In genomic region chr19:10291554-10292205, GRCh38 we compare ENCODE assay signal across 8 cellular contexts. TPM values are rescaled to one million over a fixed set of nuclear protein-coding genes. Genes with fewer than 3 reads are reported as not detected.
DNase-seq lines count a peak whose midpoint lies in the region; ATAC-seq and TF ChIP-seq lines count a peak whose summit lies in the region.

No MANE protein-coding gene starts in this region.

- POLR2A ChIA-PET in PC-3 (lab: Charles Lee; ENCODE audit: unreplicated experiment) = interaction anchor here (0.6 to 0.7 kb wide), 2 partner anchors 21 to 89 kb away, joined by 6 read pairs; partner anchors contain the start of genes ICAM1 and TYK2

- H2AFZ ChIP-seq in PC-3 (ENCODE audit: low read length) = peak overlapping the region; percentile 80
- H2AFZ ChIP-seq in trophoblast cell (ENCODE audit: insufficient read depth, low read length, poor library complexity) = no peak overlapping the region

- H3K27me3 ChIP-seq in DOHH2 (ENCODE audit: control insufficient read depth, low read length) = peaks cover 27% of the 10 kb centered on the region
- peaks cover 19% of the 10 kb centered on the region; the same call in 1 of the 2 replicates for H3K27me3 ChIP-seq in PC-3 (ENCODE audit: low read length)
- peaks cover 97% of the 10 kb centered on the region for H3K27me3 ChIP-seq in trophoblast cell (ENCODE audit: insufficient read depth, low read length)

- H3K27ac ChIP-seq in DOHH2 (ENCODE audit: low read depth, low read length) (no peak overlapping the region), PC-3 (ENCODE audit: low read length) (no peak overlapping the region), trophoblast cell (ENCODE audit: low read depth, low read length) (no peak overlapping the region)

- no peak overlapping the region for H2AK5ac ChIP-seq in trophoblast cell (ENCODE audit: low read length)

- H4K91ac ChIP-seq in trophoblast cell (ENCODE audit: low read depth, low read length) = no peak overlapping the region

- H2BK120ac ChIP-seq in trophoblast cell (ENCODE audit: insufficient read depth, low read length, poor library complexity) = no peak overlapping the region

- H3K36me3 ChIP-seq in DOHH2 (ENCODE audit: control insufficient read depth, low read length) (no peaks in the 10 kb centered on the region; the same call in 1 of the 2 replicates), PC-3 (ENCODE audit: low read depth, low read length) (no peaks in the 10 kb centered on the region), trophoblast cell (ENCODE audit: control insufficient read depth in 1 of 2, insufficient read depth in 2 of 2, low read length in 2 of 2) (no peaks in the 10 kb centered on the region)

- H3K79me1 ChIP-seq in trophoblast cell (ENCODE audit: low read length) = no peaks in the 10 kb centered on the region

- H4K12ac ChIP-seq in trophoblast cell (ENCODE audit: low read depth, low read length) = no peak overlapping the region

- H3K9me2 ChIP-seq in DOHH2 (replicated peaks; ENCODE audit: control insufficient read depth, low read length) (no peaks in the 10 kb centered on the region), PC-3 (replicated peaks; ENCODE audit: low read length) (no peaks in the 10 kb centered on the region)

- CTCF ChIA-PET in PC-3 (lab: Charles Lee) = interaction anchor here (0.8 to 2.1 kb wide), 4 partner anchors 22 to 99 kb away, joined by 3 to 12 read pairs (median 4); partner anchors contain the start of gene ICAM1

- no peak overlapping the region for H3K14ac ChIP-seq in trophoblast cell (ENCODE audit: low read length)

- H4K20me1 ChIP-seq in DOHH2 (ENCODE audit: control insufficient read depth, insufficient read depth, low read depth, low read length) (no peaks in the 10 kb centered on the region), PC-3 (ENCODE audit: low read length) (no peaks in the 10 kb centered on the region)

- intact Hi-C loops in PC-3 (cut with micrococcal nuclease) = no loop called here

- H3K4me2 ChIP-seq in DOHH2 (ENCODE audit: low read length) (peak overlapping the region; percentile 95), PC-3 (ENCODE audit: low read length) (peak overlapping the region; percentile 95), trophoblast cell (ENCODE audit: low read length) (peak overlapping the region; percentile 53)

- no peak overlapping the region for H3K4ac ChIP-seq in trophoblast cell (ENCODE audit: low read depth, low read length)

- no peak overlapping the region for H4K8ac ChIP-seq in trophoblast cell (ENCODE audit: low read depth, low read length)

- H3K4me1 ChIP-seq in DOHH2 (ENCODE audit: control insufficient read depth, low read length) (peaks cover 74% of the 10 kb centered on the region), PC-3 (ENCODE audit: insufficient read depth, low read length) (peaks cover 29% of the 10 kb centered on the region), trophoblast cell (ENCODE audit: control insufficient read depth in 1 of 2, insufficient read depth in 2 of 2, low read length in 2 of 2) (peaks cover 17 to 38% of the 10 kb centered on the region in 2 experiments)

- TF ChIP-seq CTCF in DOHH2 (IDR thresholded peaks at IDR 0.05; ENCODE audit: low read depth, low read length, poor library complexity, severe bottlenecking) (no peak), PC-3 (conservative IDR thresholded peaks at IDR 0.05; ENCODE audit: low read depth, low read length) (no peak), epithelial cell of proximal tubule (conservative IDR thresholded peaks at IDR 0.05; ENCODE audit: low read depth, low read length) (no peak), GM20000 (IDR thresholded peaks at IDR 0.05; ENCODE audit: extremely low read depth, missing control alignments) (no peak)

- WGBS in trophoblast cell (ENCODE audit: extremely low coverage, insufficient coverage, insufficient read length) = no CpG with 5 or more reads among the region's 49 CpGs

- peak overlapping the region; percentile 81 for H3K4me3 ChIP-seq in DOHH2 (ENCODE audit: low read length)
- H3K4me3 ChIP-seq in PC-3 (ENCODE audit: low read length) = peak overlapping the region; percentile 69
- peak overlapping the region; percentile 43 for H3K4me3 ChIP-seq in epithelial cell of proximal tubule (ENCODE audit: low read depth, low read length)
- H3K4me3 ChIP-seq in trophoblast cell (ENCODE audit: low read depth, low read length) = no peak overlapping the region

- DNase-seq in PC-3 (no peak), epithelial cell of proximal tubule (ENCODE audit: low read depth) (no peak), trophoblast cell (no peak), NCI-H1092 treated with DMSO at 0.1 percent for 48 hours (lab: John Stamatoyannopoulos, UW) (no peak), GM20000 (ENCODE audit: low spot score) (no peak)

- H2BK5ac ChIP-seq in trophoblast cell (ENCODE audit: low read depth, low read length, poor library complexity) = no peak overlapping the region

- H3K9me3 ChIP-seq in DOHH2 (ENCODE audit: control insufficient read depth, insufficient read depth, low read length) (no peaks in the 10 kb centered on the region), PC-3 (ENCODE audit: low read length) (no peaks in the 10 kb centered on the region), trophoblast cell (ENCODE audit: insufficient read depth, low read depth, low read length) (peaks cover 55% of the 10 kb centered on the region)

- peaks cover 3% of the 10 kb centered on the region for H3F3A ChIP-seq in DOHH2 (ENCODE audit: control insufficient read depth, insufficient read depth)
- no peaks in the 10 kb centered on the region for H3F3A ChIP-seq in PC-3 (ENCODE audit: low read length, unreplicated experiment)

- H3K79me2 ChIP-seq in DOHH2 (ENCODE audit: control insufficient read depth, low read length) (no peaks in the 10 kb centered on the region), PC-3 (ENCODE audit: low read length) (no peaks in the 10 kb centered on the region), trophoblast cell (ENCODE audit: control insufficient read depth, insufficient read depth, low read length, poor library complexity) (no peaks in the 10 kb centered on the region)

- peak; percentile 19 for ATAC-seq in PC-3
- no peak for ATAC-seq in HG03196 (IDR thresholded peaks at IDR 0.05; ENCODE audit: unreplicated experiment)
- no peak for ATAC-seq in HG03108 (IDR thresholded peaks at IDR 0.05; ENCODE audit: unreplicated experiment)

- no peak overlapping the region for H3K23ac ChIP-seq in trophoblast cell (ENCODE audit: low read length)

- no peak overlapping the region for H2BK12ac ChIP-seq in trophoblast cell (ENCODE audit: low read length)

- H3K9ac ChIP-seq in PC-3 (ENCODE audit: low read length) (no peak overlapping the region), trophoblast cell (ENCODE audit: low read length) (no peak overlapping the region)

- no peak overlapping the region for H3K18ac ChIP-seq in trophoblast cell (ENCODE audit: low read length)

- BruUV-seq in PC-3 (replicated peaks; lab: Mats Ljungman, UMichigan) = TSS peak; percentile 35

RNA-seq across cellular contexts. Expression of gene ICAM5, which starts 1.9 kb away (rescaled TPM):
- total RNA-seq in PC-3 (2014; rRNA removed) (1.8 and 2.0 TPM in 2 replicates), epithelial cell of proximal tubule (0.14 TPM in 1 of 2 replicates, not detected in the other)
- polyA plus RNA-seq in trophoblast cell (2013) = 0.15 and 0.17 TPM in 2 replicates

RNA-seq across cellular contexts. Expression of gene ICAM4, which starts 4.9 kb away (rescaled TPM):
- total RNA-seq in PC-3 (2014; rRNA removed) (not detected in 2 replicates), epithelial cell of proximal tubule (not detected in 2 replicates)
- 0.03 and 0.07 TPM in 2 replicates for polyA plus RNA-seq in trophoblast cell (2013)

RNA-seq across cellular contexts. Expression of gene ZGLP1, which starts 17.9 kb away (rescaled TPM):
- total RNA-seq in PC-3 (2014; rRNA removed) = 1.4 and 1.8 TPM in 2 replicates
- 0.35 and 2.4 TPM in 2 replicates for total RNA-seq in epithelial cell of proximal tubule
- 1.8 and 1.9 TPM in 2 replicates for polyA plus RNA-seq in trophoblast cell (2013)

RNA-seq across cellular contexts. Expression of gene ICAM1, which starts 20.8 kb away (rescaled TPM):
- total RNA-seq in PC-3 (2014; rRNA removed) = 9.4 and 15.3 TPM in 2 replicates
- total RNA-seq in epithelial cell of proximal tubule = 17.1 and 36.3 TPM in 2 replicates
- polyA plus RNA-seq in trophoblast cell (2013) = 1.5 and 1.7 TPM in 2 replicates

RNA-seq across cellular contexts. Expression of gene FDX2, which starts 24.1 kb away (rescaled TPM):
- total RNA-seq in PC-3 (2014; rRNA removed) = 79.5 and 98.4 TPM in 2 replicates
- total RNA-seq in epithelial cell of proximal tubule = 48.2 and 57.6 TPM in 2 replicates
- polyA plus RNA-seq in trophoblast cell (2013) = 11.9 and 12.2 TPM in 2 replicates
